22 cellular contexts compared by ENCODE assay signal in the genomic region with DNA sequence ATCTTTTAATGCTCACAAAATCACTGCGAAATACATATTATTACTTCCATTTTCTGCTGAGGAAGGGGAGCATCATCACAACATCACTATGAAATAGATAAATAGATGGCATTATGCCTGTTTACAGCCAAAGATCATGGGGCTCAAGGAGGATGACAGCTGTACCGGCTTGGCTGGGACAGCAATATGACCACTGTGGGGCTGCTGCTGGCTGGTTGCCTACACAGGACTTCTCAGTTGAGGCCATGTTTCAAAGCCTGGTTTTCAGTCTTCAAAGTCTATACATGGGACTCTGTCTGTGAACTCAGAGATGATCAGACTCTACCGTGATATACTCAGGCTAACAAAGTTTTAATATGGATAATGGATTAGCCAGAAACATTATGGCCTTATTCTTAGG. TPM values are rescaled to one million over a fixed set of nuclear protein-coding genes. Genes with fewer than 3 reads are reported as not detected.
DNase-seq lines count a peak whose midpoint lies in the region; ATAC-seq, FAIRE-seq and TF ChIP-seq lines count a peak whose summit lies in the region.
"Had no signal": no experiment of that assay in that cellular context is flagged by ENCODE, and none has a peak within 500 bp of the region (broad histone marks: within the 10 kb centered on the region; RNA-seq: fewer than 3 reads in every experiment).

No MANE protein-coding gene starts in this region.

- H3K4me3 ChIP-seq in WERI-Rb-1 (ENCODE audit: low read depth, low read length), result no peak overlapping the region
- H3K4me3 ChIP-seq in adrenal gland, result no peak overlapping the region
- H3K4me3 ChIP-seq: Peyer's patch had no signal

- peak; percentile 5 for FAIRE-seq in GM12891 (lab: Jason Lieb, UNC)
- FAIRE-seq: A204.1, GM19239, H1 had no signal

- ATAC-seq in sciatic nerve (peak; percentile 39), HG02885 (IDR thresholded peaks at IDR 0.05; ENCODE audit: poor library complexity, unreplicated experiment) (no peak), left ventricle myocardium superior (no peak)
- ATAC-seq: Right ventricle myocardium inferior had no signal

- no peak for DNase-seq in GM12891 (ENCODE audit: insufficient read length, low spot score)
- peak; percentile 22 for DNase-seq in WERI-Rb-1
- DNase-seq in mesothelial cell of epicardium (ENCODE audit: low spot score in 2 of 2, unreplicated experiment in 2 of 2), result no peak
- no peak for DNase-seq in sciatic nerve (ENCODE audit: low spot score)
- DNase-seq in adrenal gland, result no peak
- no peak for DNase-seq in occipital lobe (lab: John Stamatoyannopoulos, UW)
- no peak for DNase-seq in left ventricle myocardium superior
- DNase-seq: BE2C; Caco-2; CD4-positive, CD25-positive, alpha-beta regulatory T cell; GDM1; KG1; MV-4-11; NCI-H187 treated with DMSO at 0.1 percent for 48 hours; NCI-H226; NCI-H524 treated with DMSO at 0.1 percent for 48 hours; Peyer's patch had no signal

- H3K9me3 ChIP-seq in WERI-Rb-1 (ENCODE audit: severe bottlenecking) (no peaks in the 10 kb centered on the region), adrenal gland (replicated peaks in 1 of 3) (no peaks in the 10 kb centered on the region)
- H3K9me3 ChIP-seq: BE2C, Caco-2, Peyer's patch had no signal

- intact Hi-C loops in sciatic nerve (cut with DNase I), result no loop called here
- intact Hi-C loops in adrenal gland (cut with DNase I), result no loop called here
- intact Hi-C loops in left ventricle myocardium superior (cut with micrococcal nuclease), result no loop called here

- H3K27ac ChIP-seq in WERI-Rb-1 (no peak overlapping the region), adrenal gland (no peak overlapping the region)
- H3K27ac ChIP-seq: Peyer's patch had no signal

- H3K4me1 Mint-ChIP-seq in mesothelial cell of epicardium, result peaks cover 66% of the 10 kb centered on the region

- no peaks in the 10 kb centered on the region for H3K9me3 Mint-ChIP-seq in mesothelial cell of epicardium

- 74 to 82% (median 78%) methylated on average over 3 of the region's 3 CpGs for WGBS in adrenal gland, 4 donors

- H3K36me3 Mint-ChIP-seq in mesothelial cell of epicardium, result no peaks in the 10 kb centered on the region
- H3K36me3 Mint-ChIP-seq: CD4-positive, CD25-positive, alpha-beta regulatory T cell had no signal

- peaks cover 4 to 38% of the 10 kb centered on the region in 2 donors for H3K4me1 ChIP-seq in adrenal gland (replicated peaks in 1 of 2)
- H3K4me1 ChIP-seq: Peyer's patch had no signal

- TF ChIP-seq POLR2A in GM12891 (IDR thresholded peaks at IDR 0.05; ENCODE audit: low read depth, low read length) (no peak), adrenal gland (IDR thresholded peaks at IDR 0.05) (no peak)

- H3K4me3 Mint-ChIP-seq in mesothelial cell of epicardium, result no peak overlapping the region
- H3K4me3 Mint-ChIP-seq: CD4-positive, CD25-positive, alpha-beta regulatory T cell had no signal

- no peaks in the 10 kb centered on the region for H3K27me3 Mint-ChIP-seq in mesothelial cell of epicardium (ENCODE audit: low read depth)
- H3K27me3 Mint-ChIP-seq: CD4-positive, CD25-positive, alpha-beta regulatory T cell had no signal

- H3K36me3 ChIP-seq in WERI-Rb-1 (no peaks in the 10 kb centered on the region), adrenal gland (replicated peaks in 1 of 2) (no peaks in the 10 kb centered on the region)
- H3K36me3 ChIP-seq: BE2C, Peyer's patch had no signal

- peak overlapping the region; percentile 52 for H3K27ac Mint-ChIP-seq in mesothelial cell of epicardium
- H3K27ac Mint-ChIP-seq: CD4-positive, CD25-positive, alpha-beta regulatory T cell had no signal

- TF ChIP-seq CTCF in WERI-Rb-1 (IDR thresholded peaks at IDR 0.05; ENCODE audit: low read depth, low read length), result no peak
- no peak for TF ChIP-seq CTCF in mesothelial cell of epicardium (IDR thresholded peaks at IDR 0.05; ENCODE audit: unreplicated experiment)
- TF ChIP-seq CTCF in adrenal gland (IDR thresholded peaks at IDR 0.05), result no peak

- no peaks in the 10 kb centered on the region for H3K27me3 ChIP-seq in WERI-Rb-1 (ENCODE audit: insufficient read depth, low read depth, severe bottlenecking)
- no peaks in the 10 kb centered on the region for H3K27me3 ChIP-seq in adrenal gland
- H3K27me3 ChIP-seq: BE2C, Peyer's patch had no signal

TF ChIP-seq in GM12891, 5 proteins besides CTCF, POLR2A, EP300 and RAD21:
- TF ChIP-seq POU2F2 (IDR thresholded peaks at IDR 0.05; ENCODE audit: low read depth, low read length) (no peak), PAX5 (IDR thresholded peaks at IDR 0.05; ENCODE audit: insufficient read depth, low read length, severe bottlenecking) (no peak), SPI1 (IDR thresholded peaks at IDR 0.05; ENCODE audit: low read depth, low read length) (no peak), POLR2AphosphoS5 (IDR thresholded peaks at IDR 0.05; ENCODE audit: low read depth, low read length) (no peak)
TF ChIP-seq in GM12891: peak in this region for 0.

RNA-seq across cellular contexts. Expression of a gene that starts 58.7 kb away (rescaled TPM):
- polyA plus RNA-seq in GM12891 (2012; ENCODE audit: low read depth, missing spikeins), result 26.1 TPM
- total RNA-seq in mesothelial cell of epicardium, result 78.6 to 84.8 TPM (median 83.7 TPM) in 3 replicates
- total RNA-seq in sciatic nerve, result 82.3 TPM
- total RNA-seq in adrenal gland, result 10 to 100 TPM; 30.6 to 66.1 (median 49.8) TPM
- 10 to 100 TPM; 16.7 to 68.8 (median 20.8) TPM for polyA plus RNA-seq in adrenal gland
- total RNA-seq in occipital lobe, result 43.8 TPM
- 98.0 TPM for total RNA-seq in left ventricle myocardium superior
